Comparison of ENCODE assay signal across 8 cellular contexts in genomic region chr14:63276492-63277342, GRCh38. TPM values are rescaled to one million over a fixed set of nuclear protein-coding genes. Genes with fewer than 3 reads are reported as not detected.
A peak's percentile ranks its signal among the peaks of the same experiment; 100 is the strongest.
DNase-seq lines count a peak whose midpoint lies in the region; ATAC-seq, FAIRE-seq and TF ChIP-seq lines count a peak whose summit lies in the region.

No MANE protein-coding gene starts in this region.

- ATAC-seq in mucosa of descending colon, result peak; percentile 49

- FAIRE-seq in GM19239 (lab: Jason Lieb, UNC), result peak; percentile 79

- peak; percentile 64 for DNase-seq in COR-L47 (lab: John Stamatoyannopoulos, UW)
- DNase-seq in GM19239 (ENCODE audit: insufficient read length, low spot score), result peak; percentile 18
- peak; percentile 55 to 68 for DNase-seq in Kasumi-1 (lab: John Stamatoyannopoulos, UW)
- DNase-seq in OCI-M1 (lab: John Stamatoyannopoulos, UW), result peak; percentile 48
- DNase-seq in endodermal cell, result peak; percentile 66
- DNase-seq in mucosa of descending colon, result no peak
- DNase-seq in GF-D8 (lab: John Stamatoyannopoulos, UW), result no peak
- DNase-seq in posterior cingulate gyrus, result no peak

- intact Hi-C loops in mucosa of descending colon (cut with DNase I, micrococcal nuclease), result loop anchor here in 1 of 2 donors (10.0 kb wide), 1 partner anchor 1112 kb away; no protein-coding TSS in a partner anchor
- intact Hi-C loops in posterior cingulate gyrus (cut with DNase I), result loop anchor here (1.0 to 2.0 kb wide), 3 partner anchors 102 to 1114 kb away; no protein-coding TSS in a partner anchor

- H3K9ac ChIP-seq in endodermal cell (ENCODE audit: extremely low read depth, low read length, poor library complexity, severe bottlenecking), result no peak overlapping the region

- H3K4me1 ChIP-seq in endodermal cell (ENCODE audit: control insufficient read depth, insufficient read depth, low read length) (no peaks in the 10 kb centered on the region), mucosa of descending colon (ENCODE audit: low read depth) (no peaks in the 10 kb centered on the region)

- no peaks in the 10 kb centered on the region for H3K9me3 ChIP-seq in endodermal cell (ENCODE audit: control insufficient read depth, low read length)
- no peaks in the 10 kb centered on the region for H3K9me3 ChIP-seq in mucosa of descending colon

- 58 to 63% methylated on average over 4 to 5 of the region's 5 CpGs for WGBS in endodermal cell (ENCODE audit: insufficient coverage in 1 of 2, insufficient read length in 1 of 2), 2 experiments

- peak; percentile 99 for TF ChIP-seq CTCF in endodermal cell (conservative IDR thresholded peaks at IDR 0.05)
- TF ChIP-seq CTCF in mucosa of descending colon (IDR thresholded peaks at IDR 0.05), result peak; percentile 43

- no peaks in the 10 kb centered on the region for H3K27me3 Mint-ChIP-seq in endodermal cell (ENCODE audit: insufficient read depth)

- no peak overlapping the region for H3K27ac ChIP-seq in endodermal cell (ENCODE audit: low read depth, low read length)

- H3K4me3 ChIP-seq in endodermal cell (ENCODE audit: low read length) (no peak overlapping the region), mucosa of descending colon (no peak overlapping the region)

- no peak overlapping the region for H3K4me3 Mint-ChIP-seq in endodermal cell

- no peaks in the 10 kb centered on the region for H3K9me3 Mint-ChIP-seq in endodermal cell

- no peaks in the 10 kb centered on the region for H3K27me3 ChIP-seq in endodermal cell (ENCODE audit: control insufficient read depth, insufficient read depth, low read length, poor library complexity, severe bottlenecking)

- H3K27ac Mint-ChIP-seq in endodermal cell, result no peak overlapping the region

- no peaks in the 10 kb centered on the region for H3K36me3 ChIP-seq in endodermal cell (ENCODE audit: control insufficient read depth, insufficient read depth, low read length)
- no peaks in the 10 kb centered on the region for H3K36me3 ChIP-seq in mucosa of descending colon (ENCODE audit: low read depth)

- no peaks in the 10 kb centered on the region for H3K4me1 Mint-ChIP-seq in endodermal cell

- H3K36me3 Mint-ChIP-seq in endodermal cell (ENCODE audit: low read depth), result no peaks in the 10 kb centered on the region

RNA-seq across cellular contexts. Expression of gene GPHB5, which starts 42.0 kb away (rescaled TPM):
- total RNA-seq in endodermal cell (not detected), mucosa of descending colon (not detected)
- not detected for polyA plus RNA-seq in endodermal cell (2013, experiment 1 of 2)
- not detected for polyA plus RNA-seq in endodermal cell (2013, experiment 2 of 2)

Comparison
In these comparisons a context has a peak if more than half of its experiments do, and no peak if none do; other contexts are left out.
1. DNase-seq: peak in COR-L47 (single experiment), GM19239 (single experiment), Kasumi-1 (2 of 2), OCI-M1 (single experiment) and endodermal cell (single experiment); none in mucosa of descending colon (0 of 3), GF-D8 (single experiment) and posterior cingulate gyrus (0 of 10).